ENCODE assay signal across 1 cellular context in genomic region chr12:114269153-114269552, GRCh38.
TF ChIP-seq lines count a peak whose summit lies in the region.

No MANE protein-coding gene starts in this region.

TF ChIP-seq in GM23338, 12 proteins besides CTCF, POLR2A, EP300 and RAD21 (continued from another document):
- no peak for TF ChIP-seq EZH2phosphoT487 (IDR thresholded peaks at IDR 0.05; ENCODE audit: unreplicated experiment)
- TF ChIP-seq EZH2 (IDR thresholded peaks at IDR 0.05; ENCODE audit: low read depth, unreplicated experiment): no peak
